14 cellular contexts compared by ENCODE assay signal in genomic region chr2:120220756-120221155, GRCh38. TPM values are rescaled to one million over a fixed set of nuclear protein-coding genes. Genes with fewer than 3 reads are reported as not detected.
A peak's percentile ranks its signal among the peaks of the same experiment; 100 is the strongest.
DNase-seq lines count a peak whose midpoint lies in the region; ATAC-seq, FAIRE-seq and TF ChIP-seq lines count a peak whose summit lies in the region.
"Had no signal": no experiment of that assay in that cellular context is flagged by ENCODE, and none has a peak within 500 bp of the region (broad histone marks: within the 10 kb centered on the region; RNA-seq: fewer than 3 reads in every experiment).

No MANE protein-coding gene starts in this region.

- WGBS in spleen, 5 donors = 47 to 63% (median 55%) methylated on average over 2 of the region's 2 CpGs

- H3K27ac ChIP-seq in keratinocyte (ENCODE audit: control insufficient read depth, insufficient read depth, low read length) (no peak overlapping the region), Karpas-422 (ENCODE audit: low read length) (no peak overlapping the region), spleen (peak overlapping the region in 3 of 8 donors; percentile 19 to 44 (median 25))
- H3K27ac ChIP-seq: body of pancreas had no signal

- H4K20me1 ChIP-seq in keratinocyte (ENCODE audit: control insufficient read depth, extremely low read depth, insufficient read depth, low read length) = no peaks in the 10 kb centered on the region
- H4K20me1 ChIP-seq in Karpas-422 (ENCODE audit: insufficient read depth, low read depth, low read length) = no peaks in the 10 kb centered on the region

- no peak for FAIRE-seq in keratinocyte (lab: Jason Lieb, UNC)

- peaks cover 58% of the 10 kb centered on the region for H3K36me3 Mint-ChIP-seq in stimulated activated naive CD8-positive, alpha-beta T cell treated with anti-CD3 and anti-CD28 coated beads, Interleukin-15, Interleukin-2, amounts not matched to agents 100 ng/mL and 50 ng/mL, for 24 hours (ENCODE audit: low read depth)
- no peaks in the 10 kb centered on the region for H3K36me3 Mint-ChIP-seq in T-helper 17 cell (ENCODE audit: low read depth)

- H3K9me1 ChIP-seq in keratinocyte (ENCODE audit: control insufficient read depth, extremely low read depth, insufficient read depth, low read length) = no peaks in the 10 kb centered on the region

- H3K27ac Mint-ChIP-seq in stimulated activated naive CD8-positive, alpha-beta T cell treated with anti-CD3 and anti-CD28 coated beads, Interleukin-15, Interleukin-2, amounts not matched to agents 100 ng/mL and 50 ng/mL, for 24 hours = no peak overlapping the region
- peak overlapping the region; percentile 57 for H3K27ac Mint-ChIP-seq in T-helper 17 cell

- H3K9me3 ChIP-seq in T-helper 17 cell (ENCODE audit: control insufficient read depth, low read length, poor library complexity, severe bottlenecking) (no peaks in the 10 kb centered on the region), keratinocyte (ENCODE audit: control insufficient read depth, low read depth, low read length) (peaks cover 5% of the 10 kb centered on the region), Karpas-422 (ENCODE audit: low read length) (no peaks in the 10 kb centered on the region), spleen (peaks cover 0 to 6% (median 0%) of the 10 kb centered on the region in 8 donors)
- H3K9me3 ChIP-seq: body of pancreas had no signal

- H3K4me1 ChIP-seq in keratinocyte (ENCODE audit: control insufficient read depth, extremely low read depth, insufficient read depth, low read length) = peaks cover 15% of the 10 kb centered on the region
- H3K4me1 ChIP-seq in Karpas-422 (ENCODE audit: low read length) = peaks cover 25% of the 10 kb centered on the region
- H3K4me1 ChIP-seq in spleen = peaks cover 9 to 63% (median 42%) of the 10 kb centered on the region in 6 donors

- H3K9ac ChIP-seq in keratinocyte (ENCODE audit: control insufficient read depth, extremely low read depth, insufficient read depth, low read length) (no peak overlapping the region), Karpas-422 (ENCODE audit: low read length) (no peak overlapping the region)

- H3K27me3 ChIP-seq in keratinocyte (ENCODE audit: control insufficient read depth, extremely low read depth, insufficient read depth, low read length) (no peaks in the 10 kb centered on the region), Karpas-422 (ENCODE audit: low read length) (no peaks in the 10 kb centered on the region), spleen (replicated peaks in 1 of 7) (no peaks in the 10 kb centered on the region)
- H3K27me3 ChIP-seq: body of pancreas had no signal

- intact Hi-C loops in spleen (cut with DNase I; ENCODE audit: low total_unique reads) = no loop called here

- peak overlapping the region; percentile 46 for H3K4me2 ChIP-seq in keratinocyte (ENCODE audit: control insufficient read depth, extremely low read depth, insufficient read depth, low read depth, low read length)
- H3K4me2 ChIP-seq in Karpas-422 (ENCODE audit: low read depth, low read length, poor library complexity, severe bottlenecking) = no peak overlapping the region

- TF ChIP-seq POLR2A in spleen (IDR thresholded peaks at IDR 0.05) = no peak

- H2AFZ ChIP-seq in keratinocyte (ENCODE audit: control insufficient read depth, low read length) (no peak overlapping the region), Karpas-422 (ENCODE audit: low read length) (no peak overlapping the region)

- dilution Hi-C loops in keratinocyte (cut with MboI; ENCODE audit: extremely low pct_ligation_motif_present, low sequenced_read_pairs) = no loop called here

- TF ChIP-seq CTCF in keratinocyte (optimal IDR thresholded peaks at IDR 0.05 in 1 of 3, IDR thresholded peaks at IDR 0.05 in 1 of 3, conservative IDR thresholded peaks at IDR 0.05 in 1 of 3; ENCODE audit: extremely low read depth in 1 of 3, insufficient read depth in 2 of 3, low read length in 3 of 3) (no peak), spleen (IDR thresholded peaks at IDR 0.05 in 8 of 11, conservative IDR thresholded peaks at IDR 0.05 in 3 of 11) (no peak)

- no peak for ATAC-seq in stimulated activated naive CD8-positive, alpha-beta T cell treated with anti-CD3 and anti-CD28 coated beads, Interleukin-15, Interleukin-2, amounts not matched to agents 100 U/mL and 50 U/mL, for 24 hours
- ATAC-seq in T-helper 17 cell (no peak), HG03097 (IDR thresholded peaks at IDR 0.05; ENCODE audit: low FRiP score, unreplicated experiment) (no peak)
- ATAC-seq: body of pancreas had no signal

- H3K36me3 ChIP-seq in keratinocyte (ENCODE audit: control insufficient read depth in 2 of 2, extremely low read depth in 1 of 2, insufficient read depth in 2 of 2, low read length in 2 of 2) (peaks cover 0 to 3% of the 10 kb centered on the region in 2 experiments), Karpas-422 (ENCODE audit: insufficient read depth, low read length) (no peaks in the 10 kb centered on the region), spleen (peaks cover 0 to 39% (median 7%) of the 10 kb centered on the region in 6 donors)

- H3K9me3 Mint-ChIP-seq in stimulated activated naive CD8-positive, alpha-beta T cell treated with anti-CD3 and anti-CD28 coated beads, Interleukin-15, Interleukin-2, amounts not matched to agents 100 ng/mL and 50 ng/mL, for 24 hours = peaks cover 8% of the 10 kb centered on the region

- H3K4me3 Mint-ChIP-seq in stimulated activated naive CD8-positive, alpha-beta T cell treated with anti-CD3 and anti-CD28 coated beads, Interleukin-15, Interleukin-2, amounts not matched to agents 100 ng/mL and 50 ng/mL, for 24 hours = peak overlapping the region; percentile 60
- no peak overlapping the region for H3K4me3 Mint-ChIP-seq in T-helper 17 cell

- H3K4me3 ChIP-seq in keratinocyte (ENCODE audit: control insufficient read depth in 2 of 3, extremely low read depth in 1 of 3, insufficient read depth in 2 of 3, low read depth in 1 of 3, low read length in 3 of 3) (no peak overlapping the region), Karpas-422 (ENCODE audit: low read length) (no peak overlapping the region), spleen (no peak overlapping the region)
- H3K4me3 ChIP-seq: body of pancreas had no signal

- no peak for DNase-seq in stimulated activated naive CD8-positive, alpha-beta T cell treated with anti-CD3 and anti-CD28 coated beads, Interleukin-15, Interleukin-2, amounts not matched to agents 100 U/mL and 50 U/mL, for 24 hours
- DNase-seq in T-helper 17 cell (no peak), keratinocyte (ENCODE audit: low read depth, low spot score) (no peak), Karpas-422 (no peak), spleen (no peak), NAMALWA (ENCODE audit: low spot score) (no peak)
- DNase-seq: activated CD4-positive, CD25-positive, alpha-beta regulatory T cell treated with anti-CD3 and anti-CD28 coated beads, Interleukin-2, amount 50 U/mL, for 72 hours; body of pancreas; DMS53; KG1; NCI-H1694; NCI-H510A had no signal

- peaks cover 42% of the 10 kb centered on the region for H3K4me1 Mint-ChIP-seq in stimulated activated naive CD8-positive, alpha-beta T cell treated with anti-CD3 and anti-CD28 coated beads, Interleukin-15, Interleukin-2, amounts not matched to agents 100 ng/mL and 50 ng/mL, for 24 hours (ENCODE audit: low read depth)
- H3K4me1 Mint-ChIP-seq in T-helper 17 cell = peaks cover 32% of the 10 kb centered on the region

- H3K27me3 Mint-ChIP-seq in stimulated activated naive CD8-positive, alpha-beta T cell treated with anti-CD3 and anti-CD28 coated beads, Interleukin-15, Interleukin-2, amounts not matched to agents 100 ng/mL and 50 ng/mL, for 24 hours = no peaks in the 10 kb centered on the region
- no peaks in the 10 kb centered on the region for H3K27me3 Mint-ChIP-seq in T-helper 17 cell

- H3K9me2 ChIP-seq in Karpas-422 (replicated peaks; ENCODE audit: insufficient read depth, low read length) = no peaks in the 10 kb centered on the region

- H3K79me2 ChIP-seq in keratinocyte (ENCODE audit: control insufficient read depth, insufficient read depth, low read length) (peaks cover 11% of the 10 kb centered on the region), Karpas-422 (ENCODE audit: low read length) (0 out of 2 replicates have a peak, but pooled peaks cover 7% of the 10 kb centered on the region)

RNA-seq across cellular contexts. Expression of gene TMEM185B, which starts 2.4 kb away (rescaled TPM):
- 10 to 100 TPM; 19.8 to 21.1 TPM for total RNA-seq in T-helper 17 cell
- polyA plus RNA-seq in keratinocyte = 7.8 to 27.8 TPM (median 13.4 TPM) in 3 replicates
- polyA plus RNA-seq in keratinocyte (2011; ENCODE audit: low read depth) = 1.3 TPM
- 7.3 and 8.6 TPM in 2 replicates for polyA plus RNA-seq in keratinocyte (2011; cell fraction: cytosol; rRNA removed)
- 30.7 and 33.7 TPM in 2 replicates for polyA plus RNA-seq in keratinocyte (2011; cell fraction: nucleus; rRNA removed)
- 12.5 and 17.9 TPM in 2 replicates for polyA plus RNA-seq in keratinocyte (2012; ENCODE audit: low replicate concordance)
- 7.5 to 39.5 TPM (median 8.8 TPM) in 3 replicates for polyA minus RNA-seq in keratinocyte
- 4.8 TPM for polyA minus RNA-seq in keratinocyte (2011; cell fraction: cytosol; rRNA and poly(A)+ RNA removed)
- 12.8 and 19.5 TPM in 2 replicates for polyA minus RNA-seq in keratinocyte (2011; cell fraction: nucleus; rRNA and poly(A)+ RNA removed)
- 12.9 and 13.0 TPM in 2 replicates for total RNA-seq in Karpas-422 (2014; rRNA removed; shearing (Covaris generic); ENCODE audit: low replicate concordance)
- total RNA-seq in spleen = 10 to 100 TPM; 18.3 to 35.6 (median 23.6) TPM
- polyA plus RNA-seq in spleen = 1 to 10 TPM; 3.9 to 5.5 (median 4.0) TPM

RNA-seq across cellular contexts. Expression of gene RALB, which starts 31.9 kb away (rescaled TPM):
- total RNA-seq in T-helper 17 cell (10 to 100 TPM; 17.5 to 20.2 TPM), spleen (100 to 1,000 TPM in 3 of 7 donors, 10 to 100 TPM in 4; 67.2 to 126 (median 96.3) TPM)
- polyA plus RNA-seq in keratinocyte (52.8 to 80.8 TPM (median 60.6 TPM) in 3 replicates), spleen (10 to 100 TPM; 26.6 to 61.5 (median 38.0) TPM)
- 54.8 TPM for polyA plus RNA-seq in keratinocyte (2011; ENCODE audit: low read depth)
- 63.8 and 90.6 TPM in 2 replicates for polyA plus RNA-seq in keratinocyte (2011; cell fraction: cytosol; rRNA removed)
- polyA plus RNA-seq in keratinocyte (2011; cell fraction: nucleus; rRNA removed) = 26.9 and 35.5 TPM in 2 replicates
- polyA plus RNA-seq in keratinocyte (2012; ENCODE audit: low replicate concordance) = 43.6 and 58.8 TPM in 2 replicates
- 8.1 to 32.2 TPM (median 25.4 TPM) in 3 replicates for polyA minus RNA-seq in keratinocyte
- polyA minus RNA-seq in keratinocyte (2011; cell fraction: cytosol; rRNA and poly(A)+ RNA removed) = 33.6 TPM
- 9.0 and 11.5 TPM in 2 replicates for polyA minus RNA-seq in keratinocyte (2011; cell fraction: nucleus; rRNA and poly(A)+ RNA removed)
- 7.2 and 19.4 TPM in 2 replicates for total RNA-seq in Karpas-422 (2014; rRNA removed; shearing (Covaris generic); ENCODE audit: low replicate concordance)
